Comparison of ENCODE assay signal across 14 cellular contexts in the genomic region with DNA sequence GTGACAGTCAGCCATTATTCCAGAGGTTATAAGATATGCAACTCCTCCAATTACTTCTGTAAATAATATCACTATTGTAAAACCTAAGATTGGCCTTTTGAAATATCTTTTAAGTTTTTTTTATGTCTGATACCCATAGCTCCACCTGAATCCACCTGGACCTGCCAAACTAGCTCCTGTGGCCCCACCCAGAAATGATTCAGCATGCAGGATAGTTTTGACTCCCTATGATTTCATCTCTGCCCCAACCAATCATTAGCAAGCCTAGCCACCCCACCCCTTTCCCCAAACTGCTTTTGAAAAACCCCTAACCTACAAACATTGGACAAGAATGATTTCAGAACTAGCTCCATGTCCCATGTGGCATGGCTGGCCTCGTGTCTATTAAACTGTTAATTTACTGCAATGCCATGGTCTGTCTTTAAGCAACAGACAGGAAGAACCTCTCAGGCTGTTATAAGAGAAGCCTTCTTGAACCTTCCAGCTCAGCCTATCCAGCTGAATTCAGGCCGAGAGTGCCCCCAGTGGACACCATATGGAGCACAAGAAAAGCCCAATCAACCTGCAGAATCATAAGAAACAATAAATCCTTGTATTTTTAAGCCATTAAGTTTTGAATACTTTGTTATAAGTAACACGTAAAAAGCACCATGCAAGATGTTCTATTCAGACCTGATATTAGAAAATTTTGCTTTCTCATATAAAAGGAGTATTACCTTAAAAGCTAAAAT.
DNase-seq lines count a peak whose midpoint lies in the region; ATAC-seq and TF ChIP-seq lines count a peak whose summit lies in the region.
"Had no signal": no experiment of that assay in that cellular context is flagged by ENCODE, and none has a peak within 500 bp of the region (broad histone marks: within the 10 kb centered on the region; RNA-seq: fewer than 3 reads in every experiment).

No MANE protein-coding gene starts in this region.

- TF ChIP-seq CTCF in BE2C (IDR thresholded peaks at IDR 0.05; ENCODE audit: low read depth, low read length) (peak; percentile 20; the same call in 1 of the 2 replicates), H9 (conservative IDR thresholded peaks at IDR 0.05) (peak; percentile 60), fibroblast of the aortic adventitia (IDR thresholded peaks at IDR 0.05; ENCODE audit: insufficient read depth, low read length) (peak; percentile 12)

- no peak overlapping the region for H4K8ac ChIP-seq in H9 (replicated peaks; ENCODE audit: insufficient read length, low read depth, low read length)

- H3K27ac Mint-ChIP-seq in H9: no peak overlapping the region
- no peak overlapping the region for H3K27ac Mint-ChIP-seq in activated naive CD8-positive, alpha-beta T cell treated with anti-CD3 and anti-CD28 coated beads for 36 hours

- no peaks in the 10 kb centered on the region for H3K4me1 Mint-ChIP-seq in H9
- H3K4me1 Mint-ChIP-seq in activated naive CD8-positive, alpha-beta T cell treated with anti-CD3 and anti-CD28 coated beads for 36 hours: no peaks in the 10 kb centered on the region

- no peak overlapping the region for H2AFZ ChIP-seq in H9 (ENCODE audit: low read length)

- H3T11ph ChIP-seq in H9 (ENCODE audit: low read length): no peak overlapping the region

- no CpG with 5 or more reads among the region's 3 CpGs for WGBS in H9 (ENCODE audit: extremely low coverage, insufficient read length, low lambda C conversion rate)

- no peak overlapping the region for H3K18ac ChIP-seq in H9 (ENCODE audit: insufficient read length, low read depth, low read length)

- H4K91ac ChIP-seq in H9 (ENCODE audit: insufficient read length, low read depth, low read length): no peak overlapping the region

- H3K9me3 ChIP-seq in BE2C: no peaks in the 10 kb centered on the region
- peaks cover 22% of the 10 kb centered on the region for H3K9me3 ChIP-seq in H9 (ENCODE audit: control insufficient read depth, low read depth, low read length)
- H3K9me3 ChIP-seq: body of pancreas, gastrocnemius medialis had no signal

- no peak for ATAC-seq in left lobe of liver
- ATAC-seq: body of pancreas, gastrocnemius medialis, Panc1 had no signal

- no peak overlapping the region for H3K14ac ChIP-seq in H9 (ENCODE audit: insufficient read depth, low read length)

- no peak overlapping the region for H3K9ac ChIP-seq in H9 (ENCODE audit: extremely low read depth, insufficient read length, low read length)

- no peaks in the 10 kb centered on the region for H3K23me2 ChIP-seq in H9 (ENCODE audit: insufficient read length, low read depth, low read length, poor library complexity, severe bottlenecking)

- no peak overlapping the region for H3K4ac ChIP-seq in H9 (ENCODE audit: low read depth, low read length)

- no peak overlapping the region for H2BK5ac ChIP-seq in H9 (ENCODE audit: insufficient read length, low read length)

- H4K5ac ChIP-seq in H9 (ENCODE audit: insufficient read length, low read depth, low read length): no peak overlapping the region

- H3K36me3 Mint-ChIP-seq in H9 (ENCODE audit: insufficient read depth in 1 of 3, low read depth in 3 of 3): peaks cover 4 to 21% (median 14%) of the 10 kb centered on the region in 3 experiments; a peak in 6 of 7 replicates
- no peaks in the 10 kb centered on the region for H3K36me3 Mint-ChIP-seq in activated naive CD8-positive, alpha-beta T cell treated with anti-CD3 and anti-CD28 coated beads for 36 hours

- no peaks in the 10 kb centered on the region for H3K36me3 ChIP-seq in BE2C
- H3K36me3 ChIP-seq: gastrocnemius medialis had no signal

- H3K4me2 ChIP-seq in H9 (ENCODE audit: insufficient read depth, insufficient read length, low read length): no peak overlapping the region

- no peak overlapping the region for H2BK20ac ChIP-seq in H9 (ENCODE audit: low read depth, low read length, poor library complexity, severe bottlenecking)

- no peak overlapping the region for H3K27ac ChIP-seq in H9 (ENCODE audit: insufficient read length, low read depth, low read length)
- H3K27ac ChIP-seq: body of pancreas, gastrocnemius medialis had no signal

- H3K9me3 Mint-ChIP-seq in H9: peaks cover 28 to 33% of the 10 kb centered on the region in 2 experiments
- H3K9me3 Mint-ChIP-seq in activated naive CD8-positive, alpha-beta T cell treated with anti-CD3 and anti-CD28 coated beads for 36 hours: peaks cover 6% of the 10 kb centered on the region

- no peak overlapping the region for H3K23ac ChIP-seq in H9 (ENCODE audit: insufficient read length, low read depth, low read length)

- H2BK12ac ChIP-seq in H9 (ENCODE audit: insufficient read length, low read depth, low read length): no peak overlapping the region

- peaks cover 2% of the 10 kb centered on the region; the same call in 1 of the 2 replicates for H3K27me3 Mint-ChIP-seq in H9 (ENCODE audit: low read depth)
- H3K27me3 Mint-ChIP-seq in activated naive CD8-positive, alpha-beta T cell treated with anti-CD3 and anti-CD28 coated beads for 36 hours: no peaks in the 10 kb centered on the region

- DNase-seq in BE2C: no peak
- no peak for DNase-seq in H9
- peak; percentile 36 for DNase-seq in OCI-M1 (lab: John Stamatoyannopoulos, UW)
- DNase-seq in fibroblast of the aortic adventitia (ENCODE audit: low read depth): no peak
- no peak for DNase-seq in NCI-H1092 treated with DMSO at 0.1 percent for 48 hours (lab: John Stamatoyannopoulos, UW)
- no peak for DNase-seq in activated naive CD8-positive, alpha-beta T cell treated with anti-CD3 and anti-CD28 coated beads for 36 hours
- DNase-seq in activated CD8-positive, alpha-beta memory T cell treated with anti-CD3 and anti-CD28 coated beads, Interleukin-2, amount 50 U/mL, for 48 hours: no peak
- DNase-seq in left lobe of liver (ENCODE audit: low spot score): no peak
- DNase-seq: activated CD4-positive, CD25-positive, alpha-beta regulatory T cell; activated naive CD4-positive, alpha-beta T cell treated with Interleukin-2 at 50 U/mL for 16 hours; body of pancreas; gastrocnemius medialis; NCI-H1048 had no signal

- no peak overlapping the region for H2BK15ac ChIP-seq in H9 (ENCODE audit: low read depth, low read length)

- H2BK120ac ChIP-seq in H9 (ENCODE audit: low read depth, low read length, poor library complexity, severe bottlenecking): no peak overlapping the region

- H3K56ac ChIP-seq in H9 (ENCODE audit: insufficient read length, low read depth, low read length): no peak overlapping the region

- H3K4me3 Mint-ChIP-seq in H9: no peak overlapping the region
- no peak overlapping the region for H3K4me3 Mint-ChIP-seq in activated naive CD8-positive, alpha-beta T cell treated with anti-CD3 and anti-CD28 coated beads for 36 hours

- H3K27me3 ChIP-seq in BE2C: no peaks in the 10 kb centered on the region
- no peaks in the 10 kb centered on the region for H3K27me3 ChIP-seq in H9 (ENCODE audit: insufficient read depth, low read length)
- H3K27me3 ChIP-seq: gastrocnemius medialis had no signal

- H3K79me1 ChIP-seq in H9 (ENCODE audit: insufficient read depth, low read depth, low read length, poor library complexity, severe bottlenecking): no peaks in the 10 kb centered on the region

- no peak overlapping the region for H3K4me3 ChIP-seq in BE2C (ENCODE audit: low read depth, low read length)
- no peak overlapping the region for H3K4me3 ChIP-seq in fibroblast of the aortic adventitia (ENCODE audit: low read depth, low read length)
- H3K4me3 ChIP-seq: body of pancreas, gastrocnemius medialis had no signal

- H2AK5ac ChIP-seq in H9 (ENCODE audit: insufficient read length, low read length): no peak overlapping the region

- H3K4me1 ChIP-seq in BE2C: no peaks in the 10 kb centered on the region
- H3K4me1 ChIP-seq in H9 (ENCODE audit: insufficient read depth, low read length): no peaks in the 10 kb centered on the region
- H3K4me1 ChIP-seq: body of pancreas, gastrocnemius medialis had no signal

- no peaks in the 10 kb centered on the region for H3K79me2 ChIP-seq in H9 (ENCODE audit: insufficient read depth, low read length)

- H4K20me1 ChIP-seq in H9 (ENCODE audit: control insufficient read depth, insufficient read depth, insufficient read length): no peaks in the 10 kb centered on the region
